8 cellular contexts compared by ENCODE assay signal in genomic region chr19:10503002-10503789, GRCh38. TPM values are rescaled to one million over a fixed set of nuclear protein-coding genes. Genes with fewer than 3 reads are reported as not detected.
DNase-seq lines count a peak whose midpoint lies in the region; ATAC-seq and TF ChIP-seq lines count a peak whose summit lies in the region.

Gene KEAP1 (minus strand): TSS chr19:10503356. CDS start chr19:10500033, 3,323 bp downstream.

- CTCF ChIA-PET in SK-N-SH (lab: Yijun Ruan, JAX) = interaction anchor here (1.6 kb wide), 1 partner anchor 39 kb away, joined by 5 read pairs; no protein-coding TSS in a partner anchor

- 36% methylated on average over 31 of the region's 73 CpGs for WGBS in SK-N-SH (ENCODE audit: low lambda C conversion rate)

- TF ChIP-seq CTCF in AG09309 (IDR thresholded peaks at IDR 0.05; ENCODE audit: control insufficient read depth, insufficient read depth, low read depth, low read length, missing control alignments) (no peak), SK-N-SH (IDR thresholded peaks at IDR 0.05) (no peak)

- H4K20me1 ChIP-seq in SK-N-SH (ENCODE audit: insufficient read depth) = no peaks in the 10 kb centered on the region

- peak within 1 kb of the TSS; percentile 89 for H3K4me3 ChIP-seq in AG09309 (ENCODE audit: control insufficient read depth, low read depth, low read length)
- peak within 1 kb of the TSS; percentile 66 to 88 for H3K4me3 ChIP-seq in SK-N-SH (ENCODE audit: low read depth in 2 of 2, low read length in 1 of 2)

- peak within 1 kb of the TSS; percentile 92 to 94 for H3K27ac ChIP-seq in SK-N-SH (ENCODE audit: low read depth in 2 of 2, low read length in 1 of 2)

- no peak for TF ChIP-seq RAD21 in SK-N-SH (IDR thresholded peaks at IDR 0.05; ENCODE audit: low read length)

- POLR2A ChIA-PET in SK-N-SH (lab: Yijun Ruan, JAX) = interaction anchor here (0.6 to 0.7 kb wide), 4 partner anchors 45 to 918 kb away, joined by 3 read pairs; no protein-coding TSS in a partner anchor

- H3K79me2 ChIP-seq in SK-N-SH (ENCODE audit: insufficient read depth) = peaks cover 43% of the 10 kb centered on the region

- peaks cover 11% of the 10 kb centered on the region for H3F3A ChIP-seq in SK-N-SH (replicated peaks; ENCODE audit: insufficient read depth)

- no peak for TF ChIP-seq EP300 in SK-N-SH (IDR thresholded peaks at IDR 0.05; ENCODE audit: borderline replicate concordance in 1 of 2, low read depth in 1 of 2, low read length in 1 of 2)

- no peaks in the 10 kb centered on the region for H3K9me2 ChIP-seq in SK-N-SH

- peaks cover 3 to 4% of the 10 kb centered on the region in 2 experiments; a peak in 1 of 4 replicates for H3K4me1 ChIP-seq in SK-N-SH (ENCODE audit: control insufficient read depth in 1 of 2, insufficient read depth in 2 of 2, low read depth in 1 of 2, low read length in 1 of 2)

- DNase-seq in AG09309 (ENCODE audit: low read depth) (no peak), HK-2 (ENCODE audit: unreplicated experiment) (peak; percentile 63), SK-N-SH (peak; percentile 84), cerebellum (ENCODE audit: low spot score) (peak; percentile 51), kidney tubule cell (ENCODE audit: low spot score) (peak; percentile 40), SHP77 treated with DMSO at 0.1 percent for 48 hours (lab: John Stamatoyannopoulos, UW) (no peak)
- peak; percentile 52 to 55 for DNase-seq in stimulated activated CD4-positive, alpha-beta T cell treated with anti-CD3 and anti-CD28 coated beads, Interleukin-2, amount 100 ng/mL, for 24 hours

- peak; percentile 29 for ATAC-seq in GM19023 (IDR thresholded peaks at IDR 0.05; ENCODE audit: unreplicated experiment)

- peak within 1 kb of the TSS; percentile 83 for H3K4me2 ChIP-seq in SK-N-SH

- H3K36me3 ChIP-seq in SK-N-SH (replicated peaks in 1 of 2; ENCODE audit: control insufficient read depth in 1 of 2, insufficient read depth in 2 of 2, low read length in 1 of 2) = peaks cover 8 to 16% of the 10 kb centered on the region in 2 experiments

- H3K27me3 ChIP-seq in SK-N-SH (ENCODE audit: insufficient read depth) = no peaks in the 10 kb centered on the region

- H2AFZ ChIP-seq in SK-N-SH (ENCODE audit: low read depth) = peak within 1 kb of the TSS; percentile 95

- H3K9me3 ChIP-seq in SK-N-SH = no peaks in the 10 kb centered on the region

- peak within 1 kb of the TSS; percentile 99 for H3K9ac ChIP-seq in SK-N-SH

TF ChIP-seq in SK-N-SH, 30 proteins besides CTCF, POLR2A, EP300 and RAD21:
- TF ChIP-seq JUND (IDR thresholded peaks at IDR 0.05) = no peak

RNA-seq across cellular contexts. Expression of gene KEAP1, which starts in this region (rescaled TPM):
- 53.8 and 72.9 TPM in 2 replicates for polyA plus RNA-seq in SK-N-SH (2012; rRNA removed)
- polyA plus RNA-seq in SK-N-SH (2012; cell fraction: cytosol; rRNA removed) = 42.4 and 51.7 TPM in 2 replicates
- 66.2 and 72.6 TPM in 2 replicates for polyA plus RNA-seq in SK-N-SH (2012; cell fraction: nucleus; rRNA removed)
- total RNA-seq in cerebellum = 26.9 TPM

Comparison
In these comparisons a context has a peak if more than half of its experiments do, and no peak if none do; other contexts are left out.
1. DNase-seq: peak in HK-2 (single experiment), SK-N-SH (single experiment), cerebellum (single experiment), kidney tubule cell (single experiment) and stimulated activated CD4-positive, alpha-beta T cell treated with anti-CD3 and anti-CD28 coated beads, Interleukin-2, amount 100 ng/mL, for 24 hours (2 of 2); none in AG09309 (single experiment) and SHP77 treated with DMSO at 0.1 percent for 48 hours (single experiment).